ENCODE assay signal across 1 cellular context in genomic region chr3:71581981-71582611, GRCh38.
TF ChIP-seq lines count a peak whose summit lies in the region.

No MANE protein-coding gene starts in this region.

TF ChIP-seq in GM23338, 12 proteins besides CTCF, POLR2A, EP300 and RAD21 (continued from another document):
- TF ChIP-seq, protein P1, sequence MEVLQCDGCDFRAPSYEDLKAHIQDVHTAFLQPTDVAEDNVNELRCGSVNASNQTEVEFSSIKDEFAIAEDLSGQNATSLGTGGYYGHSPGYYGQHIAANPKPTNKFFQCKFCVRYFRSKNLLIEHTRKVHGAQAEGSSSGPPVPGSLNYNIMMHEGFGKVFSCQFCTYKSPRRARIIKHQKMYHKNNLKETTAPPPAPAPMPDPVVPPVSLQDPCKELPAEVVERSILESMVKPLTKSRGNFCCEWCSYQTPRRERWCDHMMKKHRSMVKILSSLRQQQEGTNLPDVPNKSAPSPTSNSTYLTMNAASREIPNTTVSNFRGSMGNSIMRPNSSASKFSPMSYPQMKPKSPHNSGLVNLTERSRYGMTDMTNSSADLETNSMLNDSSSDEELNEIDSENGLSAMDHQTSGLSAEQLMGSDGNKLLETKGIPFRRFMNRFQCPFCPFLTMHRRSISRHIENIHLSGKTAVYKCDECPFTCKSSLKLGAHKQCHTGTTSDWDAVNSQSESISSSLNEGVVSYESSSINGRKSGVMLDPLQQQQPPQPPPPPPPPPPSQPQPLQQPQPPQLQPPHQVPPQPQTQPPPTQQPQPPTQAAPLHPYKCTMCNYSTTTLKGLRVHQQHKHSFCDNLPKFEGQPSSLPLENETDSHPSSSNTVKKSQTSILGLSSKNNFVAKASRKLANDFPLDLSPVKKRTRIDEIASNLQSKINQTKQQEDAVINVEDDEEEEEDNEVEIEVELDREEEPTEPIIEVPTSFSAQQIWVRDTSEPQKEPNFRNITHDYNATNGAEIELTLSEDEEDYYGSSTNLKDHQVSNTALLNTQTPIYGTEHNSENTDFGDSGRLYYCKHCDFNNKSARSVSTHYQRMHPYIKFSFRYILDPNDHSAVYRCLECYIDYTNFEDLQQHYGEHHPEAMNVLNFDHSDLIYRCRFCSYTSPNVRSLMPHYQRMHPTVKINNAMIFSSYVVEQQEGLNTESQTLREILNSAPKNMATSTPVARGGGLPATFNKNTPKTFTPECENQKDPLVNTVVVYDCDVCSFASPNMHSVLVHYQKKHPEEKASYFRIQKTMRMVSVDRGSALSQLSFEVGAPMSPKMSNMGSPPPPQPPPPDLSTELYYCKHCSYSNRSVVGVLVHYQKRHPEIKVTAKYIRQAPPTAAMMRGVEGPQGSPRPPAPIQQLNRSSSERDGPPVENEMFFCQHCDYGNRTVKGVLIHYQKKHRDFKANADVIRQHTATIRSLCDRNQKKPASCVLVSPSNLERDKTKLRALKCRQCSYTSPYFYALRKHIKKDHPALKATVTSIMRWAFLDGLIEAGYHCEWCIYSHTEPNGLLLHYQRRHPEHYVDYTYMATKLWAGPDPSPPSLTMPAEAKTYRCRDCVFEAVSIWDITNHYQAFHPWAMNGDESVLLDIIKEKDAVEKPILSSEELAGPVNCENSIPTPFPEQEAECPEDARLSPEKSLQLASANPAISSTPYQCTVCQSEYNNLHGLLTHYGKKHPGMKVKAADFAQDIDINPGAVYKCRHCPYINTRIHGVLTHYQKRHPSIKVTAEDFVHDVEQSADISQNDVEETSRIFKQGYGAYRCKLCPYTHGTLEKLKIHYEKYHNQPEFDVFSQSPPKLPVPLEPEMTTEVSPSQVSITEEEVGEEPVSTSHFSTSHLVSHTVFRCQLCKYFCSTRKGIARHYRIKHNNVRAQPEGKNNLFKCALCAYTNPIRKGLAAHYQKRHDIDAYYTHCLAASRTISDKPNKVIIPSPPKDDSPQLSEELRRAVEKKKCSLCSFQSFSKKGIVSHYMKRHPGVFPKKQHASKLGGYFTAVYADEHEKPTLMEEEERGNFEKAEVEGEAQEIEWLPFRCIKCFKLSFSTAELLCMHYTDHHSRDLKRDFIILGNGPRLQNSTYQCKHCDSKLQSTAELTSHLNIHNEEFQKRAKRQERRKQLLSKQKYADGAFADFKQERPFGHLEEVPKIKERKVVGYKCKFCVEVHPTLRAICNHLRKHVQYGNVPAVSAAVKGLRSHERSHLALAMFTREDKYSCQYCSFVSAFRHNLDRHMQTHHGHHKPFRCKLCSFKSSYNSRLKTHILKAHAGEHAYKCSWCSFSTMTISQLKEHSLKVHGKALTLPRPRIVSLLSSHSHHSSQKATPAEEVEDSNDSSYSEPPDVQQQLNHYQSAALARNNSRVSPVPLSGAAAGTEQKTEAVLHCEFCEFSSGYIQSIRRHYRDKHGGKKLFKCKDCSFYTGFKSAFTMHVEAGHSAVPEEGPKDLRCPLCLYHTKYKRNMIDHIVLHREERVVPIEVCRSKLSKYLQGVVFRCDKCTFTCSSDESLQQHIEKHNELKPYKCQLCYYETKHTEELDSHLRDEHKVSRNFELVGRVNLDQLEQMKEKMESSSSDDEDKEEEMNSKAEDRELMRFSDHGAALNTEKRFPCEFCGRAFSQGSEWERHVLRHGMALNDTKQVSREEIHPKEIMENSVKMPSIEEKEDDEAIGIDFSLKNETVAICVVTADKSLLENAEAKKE (CRISPR knock-in tag; IDR thresholded peaks at IDR 0.05) = no peak
- TF ChIP-seq CREB1 (CRISPR knock-in tag; IDR thresholded peaks at IDR 0.05; ENCODE audit: low read depth) (no peak), EZH2 (IDR thresholded peaks at IDR 0.05; ENCODE audit: low read depth, unreplicated experiment) (no peak), ZNF114 (CRISPR knock-in tag; IDR thresholded peaks at IDR 0.05) (no peak), ZNF331 (CRISPR knock-in tag; IDR thresholded peaks at IDR 0.05; ENCODE audit: low read depth) (no peak), STAT1 (IDR thresholded peaks at IDR 0.05; ENCODE audit: unreplicated experiment) (no peak), EZH2phosphoT487 (IDR thresholded peaks at IDR 0.05; ENCODE audit: unreplicated experiment) (no peak), JUNB (IDR thresholded peaks at IDR 0.05; ENCODE audit: unreplicated experiment) (no peak)
